ENCODE assay signal across 24 cellular contexts in genomic region chr9:11269036-11269435, GRCh38.
DNase-seq lines count a peak whose midpoint lies in the region; TF ChIP-seq lines count a peak whose summit lies in the region.
"Had no signal": no experiment of that assay in that cellular context is flagged by ENCODE, and none has a peak within 500 bp of the region (broad histone marks: within the 10 kb centered on the region; RNA-seq: fewer than 3 reads in every experiment).

No MANE protein-coding gene starts in this region.

- no peaks in the 10 kb centered on the region for H3K79me2 ChIP-seq in mammary epithelial cell (ENCODE audit: insufficient read depth, low read length)

- BruUV-seq in mammary epithelial cell (replicated peaks; lab: Mats Ljungman, UMichigan), result no TSS peak

- H3K9ac ChIP-seq in mammary epithelial cell (ENCODE audit: insufficient read depth, low read length) (no peak overlapping the region), mesenchymal stem cell (ENCODE audit: low read length) (no peak overlapping the region)

- in situ Hi-C loops in mammary epithelial cell (cut with MboI; ENCODE audit: low sequenced_read_pairs in 2 of 2), result no loop called here

- H3K9me3 ChIP-seq in HEK293 (ENCODE audit: control insufficient read depth, insufficient read depth, low read depth, low read length), result no peaks in the 10 kb centered on the region
- peaks cover 8% of the 10 kb centered on the region for H3K9me3 ChIP-seq in mammary epithelial cell (replicated peaks; ENCODE audit: insufficient read depth, low read length)
- peaks cover 65% of the 10 kb centered on the region for H3K9me3 ChIP-seq in mesenchymal stem cell (ENCODE audit: control insufficient read depth, low read length)

- H4K20me1 ChIP-seq in mammary epithelial cell (ENCODE audit: insufficient read depth, low read length), result no peaks in the 10 kb centered on the region

- no peak overlapping the region for H2AK5ac ChIP-seq in mesenchymal stem cell (ENCODE audit: low read length, severe bottlenecking)

- dilution Hi-C loops in mammary epithelial cell (cut with HindIII; ENCODE audit: low sequenced_read_pairs), result no loop called here

- H2AFZ ChIP-seq in mammary epithelial cell (ENCODE audit: low read depth, low read length), result no peak overlapping the region
- H2AFZ ChIP-seq in mesenchymal stem cell (ENCODE audit: low read depth, low read length), result no peak overlapping the region

- no peak overlapping the region for H3K18ac ChIP-seq in mesenchymal stem cell (ENCODE audit: low read depth in 1 of 2, low read length in 2 of 2)

- DNase-seq in DMS 273 (lab: John Stamatoyannopoulos, UW; ENCODE audit: unreplicated experiment) (peak; percentile 21), DMS 273 treated with DMSO at 0.1 percent for 48 hours (lab: John Stamatoyannopoulos, UW) (no peak), mammary epithelial cell (peak; percentile 1), iPS-NIHi11 (ENCODE audit: low spot score) (peak; percentile 12), mesenchymal stem cell (no peak), amygdala (lab: John Stamatoyannopoulos, UW) (no peak)
- no peak for DNase-seq in activated CD8-positive, alpha-beta memory T cell treated with anti-CD3 and anti-CD28 coated beads, Interleukin-2, amount 50 U/mL, for 4 hours
- DNase-seq: activated CD4-positive, CD25-positive, alpha-beta regulatory T cell treated with anti-CD3 and anti-CD28 coated beads, Interleukin-2, amount 50 U/mL, for 72 hours; activated CD8-positive, alpha-beta T cell treated with anti-CD3 and anti-CD28 coated beads for 36 hours; activated effector memory CD4-positive, alpha-beta T cell treated with anti-CD3 and anti-CD28 coated beads, Interleukin-2, amount 50 U/mL, for 16 hours; activated naive CD8-positive, alpha-beta T cell treated with anti-CD3 and anti-CD28 coated beads, Interleukin-2, amount 10 ng/mL, durations not matched to agents 7 days and 5 days; cerebellar nuclear complex; dorsolateral prefrontal cortex; left cardiac atrium; NCI-H1694 treated with DMSO at 0.1 percent for 48 hours; NCI-H2227 treated with DMSO at 0.1 percent for 48 hours; NCI-H526 treated with DMSO at 0.1 percent for 48 hours; PC-3; sigmoid colon; stimulated activated naive B cell treated with anti-CD40 and anti-IgM and Interleukin-4, amounts not matched to agents 10 μg/mL and 1 μg/mL and 100 μg/mL, for 72 hours; T-helper 17 cell; upper lobe of right lung had no signal

- H3K36me3 ChIP-seq in HEK293 (ENCODE audit: control insufficient read depth in 2 of 2, insufficient read depth in 1 of 2, low read length in 2 of 2) (no peaks in the 10 kb centered on the region), mammary epithelial cell (ENCODE audit: insufficient read depth, low read length) (no peaks in the 10 kb centered on the region), mesenchymal stem cell (ENCODE audit: control insufficient read depth in 1 of 2, insufficient read depth in 2 of 2, low read depth in 1 of 2, low read length in 2 of 2) (no peaks in the 10 kb centered on the region)
- H3K36me3 ChIP-seq: sigmoid colon, upper lobe of right lung had no signal

- whole genome bisulfite sequencing in mammary epithelial cell (ENCODE audit: low coverage, missing lambda C conversion rate), result 33% methylated on average over 3 of the region's 3 CpGs
- WGBS in mesenchymal stem cell, result 55% methylated on average over 3 of the region's 3 CpGs

- no peak overlapping the region for H3K4ac ChIP-seq in mesenchymal stem cell (ENCODE audit: low read depth in 1 of 2, low read length in 2 of 2)

- TF ChIP-seq CTCF in HEK293 (tag by site-specific recombination; IDR thresholded peaks at IDR 0.05) (no peak), mammary epithelial cell (conservative IDR thresholded peaks at IDR 0.05 in 1 of 2, IDR thresholded peaks at IDR 0.05 in 1 of 2; ENCODE audit: extremely low read depth in 1 of 2, insufficient read depth in 1 of 2, low read depth in 1 of 2, low read length in 2 of 2) (no peak)

- H3K27ac ChIP-seq in HEK293 (ENCODE audit: extremely low read depth, low read depth, low read length), result no peak overlapping the region
- H3K27ac ChIP-seq in mammary epithelial cell (ENCODE audit: insufficient read depth, low read depth, low read length), result no peak overlapping the region
- no peak overlapping the region for H3K27ac ChIP-seq in mesenchymal stem cell (ENCODE audit: low read length, poor library complexity, severe bottlenecking)
- H3K27ac ChIP-seq: 22Rv1, dorsolateral prefrontal cortex, sigmoid colon, upper lobe of right lung had no signal

- intact Hi-C loops in mammary epithelial cell (cut with micrococcal nuclease), result no loop called here

- no peak overlapping the region for H3K4me2 ChIP-seq in mammary epithelial cell (ENCODE audit: insufficient read depth, low read depth, low read length)
- H3K4me2 ChIP-seq in mesenchymal stem cell (ENCODE audit: low read length, poor library complexity, severe bottlenecking), result no peak overlapping the region

- no peak overlapping the region for H3K14ac ChIP-seq in mesenchymal stem cell (ENCODE audit: low read length in 2 of 2)

- no peak overlapping the region for H2BK120ac ChIP-seq in mesenchymal stem cell (ENCODE audit: low read depth, low read length)

- no peaks in the 10 kb centered on the region for H3K27me3 ChIP-seq in mammary epithelial cell (ENCODE audit: insufficient read depth, low read length)
- no peaks in the 10 kb centered on the region for H3K27me3 ChIP-seq in mesenchymal stem cell (ENCODE audit: control insufficient read depth in 1 of 2, insufficient read depth in 1 of 2, low read length in 2 of 2)
- H3K27me3 ChIP-seq: dorsolateral prefrontal cortex, sigmoid colon, upper lobe of right lung had no signal

- H3K4me3 ChIP-seq in HEK293 (ENCODE audit: low read depth, low read length) (no peak overlapping the region), mammary epithelial cell (replicated peaks in 1 of 3; ENCODE audit: insufficient read depth in 1 of 3, low read depth in 2 of 3, low read length in 3 of 3) (no peak overlapping the region), mesenchymal stem cell (ENCODE audit: insufficient read depth in 1 of 2, low read depth in 1 of 2, low read length in 2 of 2) (no peak overlapping the region)
- H3K4me3 ChIP-seq: dorsolateral prefrontal cortex, sigmoid colon, upper lobe of right lung had no signal

- H3K4me1 ChIP-seq in HEK293 (ENCODE audit: control insufficient read depth, insufficient read depth, low read length) (no peaks in the 10 kb centered on the region), mammary epithelial cell (ENCODE audit: insufficient read depth, low read length) (no peaks in the 10 kb centered on the region), mesenchymal stem cell (ENCODE audit: control insufficient read depth, insufficient read depth, low read depth, low read length) (no peaks in the 10 kb centered on the region)
- H3K4me1 ChIP-seq: sigmoid colon, upper lobe of right lung had no signal

- H2BK15ac ChIP-seq in mesenchymal stem cell (ENCODE audit: low read depth, poor library complexity, severe bottlenecking), result no peak overlapping the region

- no peak overlapping the region for H4K91ac ChIP-seq in mesenchymal stem cell (ENCODE audit: low read length)

- no peak overlapping the region for H4K8ac ChIP-seq in mesenchymal stem cell (ENCODE audit: low read length)

- H3K79me1 ChIP-seq in mesenchymal stem cell (replicated peaks; ENCODE audit: low read length, poor library complexity, severe bottlenecking), result no peaks in the 10 kb centered on the region

- CTCF ChIA-PET in HEK293 (lab: Yijun Ruan, JAX) (no interaction called here), mammary epithelial cell (lab: Charles Lee; ENCODE audit: low non-redundant PET) (no interaction called here)

- H2BK5ac ChIP-seq in mesenchymal stem cell (ENCODE audit: low read depth, low read length, poor library complexity, severe bottlenecking), result no peak overlapping the region

- H3K23ac ChIP-seq in mesenchymal stem cell (ENCODE audit: low read length in 2 of 2), result no peak overlapping the region

- no peak overlapping the region for H2BK12ac ChIP-seq in mesenchymal stem cell (ENCODE audit: low read length in 2 of 2)

- POLR2A ChIA-PET in HEK293 (lab: Yijun Ruan, JAX), result no interaction called here

TF ChIP-seq in HEK293, 187 proteins besides CTCF, POLR2A, EP300 and RAD21:
- TF ChIP-seq SETDB1 (IDR thresholded peaks at IDR 0.05; ENCODE audit: insufficient read length, low read length) (peak; percentile 45), TRIM28 (IDR thresholded peaks at IDR 0.05; ENCODE audit: borderline replicate concordance, low read length) (peak; percentile 97; the same call in 1 of the 2 replicates), ZNF544 (tag by site-specific recombination; IDR thresholded peaks at IDR 0.05) (no peak), ZNF843 (tag by site-specific recombination; IDR thresholded peaks at IDR 0.05) (no peak), TSHZ1 (tag by site-specific recombination; IDR thresholded peaks at IDR 0.05; ENCODE audit: borderline replicate concordance) (no peak), MEIS1 (CRISPR knock-in tag; IDR thresholded peaks at IDR 0.05; ENCODE audit: borderline replicate concordance) (no peak), ZNF239 (tag by site-specific recombination; IDR thresholded peaks at IDR 0.05) (no peak), SP2 (tag by site-specific recombination; IDR thresholded peaks at IDR 0.05) (no peak)

Comparison
In these comparisons a context has a peak if more than half of its experiments do, and no peak if none do; other contexts are left out.
1. DNase-seq: peak in DMS 273 (single experiment), mammary epithelial cell (single experiment) and iPS-NIHi11 (single experiment); none in DMS 273 treated with DMSO at 0.1 percent for 48 hours (single experiment), mesenchymal stem cell (single experiment), amygdala (0 of 56) and activated CD8-positive, alpha-beta memory T cell treated with anti-CD3 and anti-CD28 coated beads, Interleukin-2, amount 50 U/mL, for 4 hours (single experiment).